ENCODE assay signal across 18 cellular contexts in genomic region chr2:232269867-232270266, GRCh38.
DNase-seq lines count a peak whose midpoint lies in the region; ATAC-seq, FAIRE-seq and TF ChIP-seq lines count a peak whose summit lies in the region.
"Had no signal": no experiment of that assay in that cellular context is flagged by ENCODE, and none has a peak within 500 bp of the region (broad histone marks: within the 10 kb centered on the region; RNA-seq: fewer than 3 reads in every experiment).

No MANE protein-coding gene starts in this region.

- TF ChIP-seq POLR2A in H1 (IDR thresholded peaks at IDR 0.05; ENCODE audit: control extremely low read depth in 1 of 2, low read depth in 2 of 2, low read length in 2 of 2) (no peak), sigmoid colon (IDR thresholded peaks at IDR 0.05) (no peak)

- H3K56ac ChIP-seq in H1 (replicated peaks; ENCODE audit: insufficient read length, low read depth, low read length), result no peak overlapping the region

- H3K14ac ChIP-seq in H1 (ENCODE audit: insufficient read length), result no peak overlapping the region
- H3K14ac ChIP-seq in neuronal stem cell (ENCODE audit: low read length), result no peak overlapping the region

- H2BK5ac ChIP-seq in H1 (ENCODE audit: low read depth, low read length) (no peak overlapping the region), neuronal stem cell (ENCODE audit: low read length) (no peak overlapping the region)

- H3K4me2 ChIP-seq in H1 (ENCODE audit: insufficient read depth in 1 of 2, low read depth in 2 of 2, low read length in 2 of 2), result no peak overlapping the region
- no peak overlapping the region for H3K4me2 ChIP-seq in neuronal stem cell (ENCODE audit: insufficient read depth, low read length, poor library complexity, severe bottlenecking)
- H3K4me2 ChIP-seq: BLaER1 had no signal

- H3K27ac Mint-ChIP-seq in stimulated activated naive CD8-positive, alpha-beta T cell treated with anti-CD3 and anti-CD28 coated beads, Interleukin-15, Interleukin-2, amounts not matched to agents 100 ng/mL and 50 ng/mL, for 24 hours, result peak overlapping the region; percentile 27
- H3K27ac Mint-ChIP-seq in stimulated activated naive CD8-positive, alpha-beta T cell treated with anti-CD3 and anti-CD28 coated beads, Interleukin-15, amount 100 ng/mL, for 72 hours, result no peak overlapping the region
- no peak overlapping the region for H3K27ac Mint-ChIP-seq in stimulated activated naive B cell treated with anti-CD40 and anti-IgM and Interleukin-4, amounts not matched to agents 10 μg/mL and 1 μg/mL and 100 μg/mL, for 72 hours
- H3K27ac Mint-ChIP-seq: CD4-positive, alpha-beta memory T cell; HFFc6 had no signal

- no peak overlapping the region for H2BK20ac ChIP-seq in H1 (ENCODE audit: low read length)

- H3K4me3 ChIP-seq in H1 (ENCODE audit: extremely low read depth in 1 of 4, insufficient read depth in 2 of 4, low read depth in 3 of 4, low read length in 4 of 4) (no peak overlapping the region), sigmoid colon (no peak overlapping the region), neuronal stem cell (ENCODE audit: low read length in 2 of 2) (no peak overlapping the region)
- H3K4me3 ChIP-seq: BLaER1 had no signal

- H2AK5ac ChIP-seq in H1 (ENCODE audit: low read depth, low read length) (no peak overlapping the region), neuronal stem cell (ENCODE audit: low read depth, low read length) (no peak overlapping the region)

- no peak for TF ChIP-seq CTCF in H1 (IDR thresholded peaks at IDR 0.05; ENCODE audit: control extremely low read depth in 1 of 3, insufficient read depth in 1 of 3, low read depth in 1 of 3, low read length in 3 of 3)
- TF ChIP-seq CTCF in sigmoid colon (IDR thresholded peaks at IDR 0.05), result no peak

- FAIRE-seq in H1 (lab: Jason Lieb, UNC), result peak; percentile 58
- FAIRE-seq: H54, HepG2 had no signal

- H3K79me1 ChIP-seq in H1 (ENCODE audit: low read depth, low read length) (no peaks in the 10 kb centered on the region), neuronal stem cell (ENCODE audit: low read depth, low read length) (no peaks in the 10 kb centered on the region)

- 85% methylated on average over 7 of the region's 7 CpGs; no CpG with 5 or more reads in 1 of the 2 experiments for WGBS in H1 (ENCODE audit: extremely low coverage in 1 of 2, insufficient coverage in 1 of 2, insufficient read length in 1 of 2, insufficient replicate concordance in 2 of 2, low coverage in 1 of 2, low lambda C conversion rate in 2 of 2, missing lambda C conversion rate in 1 of 2), 2 experiments
- WGBS in sigmoid colon, 2 donors, result 96% methylated on average over 7 of the region's 7 CpGs
- WGBS in neuronal stem cell (ENCODE audit: extremely low coverage in 2 of 2, insufficient read length in 2 of 2, insufficient replicate concordance in 1 of 2), 2 donors, result no CpG with 5 or more reads among the region's 7 CpGs

- H3K36me3 ChIP-seq in H1 (ENCODE audit: control insufficient read depth in 2 of 4, insufficient read depth in 4 of 4, low read length in 3 of 4) (no peaks in the 10 kb centered on the region), sigmoid colon (peaks cover 0 to 27% (median 2%) of the 10 kb centered on the region in 4 donors), neuronal stem cell (replicated peaks in 1 of 2; ENCODE audit: control insufficient read depth in 2 of 2, insufficient read depth in 2 of 2, low read length in 2 of 2) (no peaks in the 10 kb centered on the region)

- H3K9me3 Mint-ChIP-seq in stimulated activated naive CD8-positive, alpha-beta T cell treated with anti-CD3 and anti-CD28 coated beads, Interleukin-15, Interleukin-2, amounts not matched to agents 100 ng/mL and 50 ng/mL, for 24 hours, result no peaks in the 10 kb centered on the region
- H3K9me3 Mint-ChIP-seq in stimulated activated naive CD8-positive, alpha-beta T cell treated with anti-CD3 and anti-CD28 coated beads, Interleukin-15, amount 100 ng/mL, for 72 hours, result no peaks in the 10 kb centered on the region
- H3K9me3 Mint-ChIP-seq in stimulated activated naive B cell treated with anti-CD40 and anti-IgM and Interleukin-4, amounts not matched to agents 10 μg/mL and 1 μg/mL and 100 μg/mL, for 72 hours, result no peaks in the 10 kb centered on the region
- H3K9me3 Mint-ChIP-seq: CD14-positive monocyte; CD4-positive, alpha-beta memory T cell; HFFc6; IgD-negative memory B cell had no signal

- no peaks in the 10 kb centered on the region for H3K4me1 Mint-ChIP-seq in stimulated activated naive CD8-positive, alpha-beta T cell treated with anti-CD3 and anti-CD28 coated beads, Interleukin-15, Interleukin-2, amounts not matched to agents 100 ng/mL and 50 ng/mL, for 24 hours (ENCODE audit: low read depth)
- no peaks in the 10 kb centered on the region for H3K4me1 Mint-ChIP-seq in stimulated activated naive CD8-positive, alpha-beta T cell treated with anti-CD3 and anti-CD28 coated beads, Interleukin-15, amount 100 ng/mL, for 72 hours
- no peaks in the 10 kb centered on the region for H3K4me1 Mint-ChIP-seq in stimulated activated naive B cell treated with anti-CD40 and anti-IgM and Interleukin-4, amounts not matched to agents 10 μg/mL and 1 μg/mL and 100 μg/mL, for 72 hours
- H3K4me1 Mint-ChIP-seq: CD14-positive monocyte; CD4-positive, alpha-beta memory T cell; IgD-negative memory B cell had no signal

- ATAC-seq in stimulated activated naive CD8-positive, alpha-beta T cell treated with anti-CD3 and anti-CD28 coated beads, Interleukin-15, amount 100 ng/mL, for 72 hours, result no peak
- no peak for ATAC-seq in stimulated activated naive B cell treated with anti-CD40 and anti-IgM and Interleukin-4, amounts not matched to agents 10 μg/mL and 1 μg/mL and 100 μg/mL, for 72 hours (replicated peaks)
- no peak for ATAC-seq in GM21786 (IDR thresholded peaks at IDR 0.05; ENCODE audit: unreplicated experiment)
- ATAC-seq: HCT116, HepG2 had no signal

- TF ChIP-seq EP300 in H1 (IDR thresholded peaks at IDR 0.05; ENCODE audit: borderline replicate concordance in 1 of 2, low read depth in 2 of 2, low read length in 2 of 2) (no peak), sigmoid colon (IDR thresholded peaks at IDR 0.05) (no peak)

- no peak overlapping the region for H3K4ac ChIP-seq in H1 (replicated peaks; ENCODE audit: insufficient read length, low read depth, low read length)
- H3K4ac ChIP-seq in neuronal stem cell (ENCODE audit: low read length), result no peak overlapping the region

- no peak overlapping the region for H2AFZ ChIP-seq in H1 (ENCODE audit: low read length)
- H2AFZ ChIP-seq in neuronal stem cell (ENCODE audit: low read length), result no peak overlapping the region

- H3K18ac ChIP-seq in H1 (ENCODE audit: extremely low read depth, low read length) (no peak overlapping the region), neuronal stem cell (ENCODE audit: low read length) (no peak overlapping the region)

- H3K9me3 ChIP-seq in H1 (ENCODE audit: insufficient read depth in 2 of 2, low read depth in 1 of 2, low read length in 1 of 2), result no peaks in the 10 kb centered on the region
- no peaks in the 10 kb centered on the region for H3K9me3 ChIP-seq in sigmoid colon
- H3K9me3 ChIP-seq in neuronal stem cell (replicated peaks in 1 of 2; ENCODE audit: control insufficient read depth in 2 of 2, insufficient read depth in 1 of 2, low read depth in 1 of 2, low read length in 2 of 2), result no peaks in the 10 kb centered on the region
- H3K9me3 ChIP-seq: BLaER1 had no signal

- no peak overlapping the region for H4K8ac ChIP-seq in H1 (ENCODE audit: extremely low read depth, insufficient read depth, low read length)
- no peak overlapping the region for H4K8ac ChIP-seq in neuronal stem cell (ENCODE audit: low read depth, low read length)

- TF ChIP-seq RAD21 in H1 (IDR thresholded peaks at IDR 0.05 in 1 of 2, conservative IDR thresholded peaks at IDR 0.05 in 1 of 2; ENCODE audit: low read depth in 2 of 2, low read length in 2 of 2), result no peak

- H2BK12ac ChIP-seq in H1 (ENCODE audit: low read depth, low read length) (no peak overlapping the region), neuronal stem cell (ENCODE audit: low read length) (no peak overlapping the region)

- H4K5ac ChIP-seq in H1 (ENCODE audit: insufficient read length, low read depth, low read length), result no peak overlapping the region

- H3K4me3 Mint-ChIP-seq in stimulated activated naive CD8-positive, alpha-beta T cell treated with anti-CD3 and anti-CD28 coated beads, Interleukin-15, Interleukin-2, amounts not matched to agents 100 ng/mL and 50 ng/mL, for 24 hours, result no peak overlapping the region
- no peak overlapping the region for H3K4me3 Mint-ChIP-seq in stimulated activated naive CD8-positive, alpha-beta T cell treated with anti-CD3 and anti-CD28 coated beads, Interleukin-15, amount 100 ng/mL, for 72 hours
- H3K4me3 Mint-ChIP-seq in stimulated activated naive B cell treated with anti-CD40 and anti-IgM and Interleukin-4, amounts not matched to agents 10 μg/mL and 1 μg/mL and 100 μg/mL, for 72 hours, result no peak overlapping the region
- H3K4me3 Mint-ChIP-seq: CD14-positive monocyte; CD4-positive, alpha-beta memory T cell; HFFc6; IgD-negative memory B cell had no signal

- H4K20me1 ChIP-seq in H1 (replicated peaks in 1 of 2; ENCODE audit: control insufficient read depth in 1 of 2, insufficient read depth in 2 of 2, low read length in 2 of 2), result no peaks in the 10 kb centered on the region
- H4K20me1 ChIP-seq: BLaER1 had no signal

- peaks cover 10% of the 10 kb centered on the region for H3K36me3 Mint-ChIP-seq in stimulated activated naive CD8-positive, alpha-beta T cell treated with anti-CD3 and anti-CD28 coated beads, Interleukin-15, Interleukin-2, amounts not matched to agents 100 ng/mL and 50 ng/mL, for 24 hours (ENCODE audit: low read depth)
- peaks cover 13 to 40% of the 10 kb centered on the region in 2 donors for H3K36me3 Mint-ChIP-seq in stimulated activated naive B cell treated with anti-CD40 and anti-IgM and Interleukin-4, amounts not matched to agents 10 μg/mL and 1 μg/mL and 100 μg/mL, for 72 hours

- DNase-seq in stimulated activated naive CD8-positive, alpha-beta T cell treated with anti-CD3 and anti-CD28 coated beads, Interleukin-15, amount 100 ng/mL, for 72 hours, result no peak
- DNase-seq in H1 (ENCODE audit: low read depth in 1 of 2, low spot score in 2 of 2) (no peak), sigmoid colon (peak; percentile 20), neuronal stem cell (ENCODE audit: low spot score) (no peak)
- no peak for DNase-seq in stimulated activated naive B cell treated with anti-CD40 and anti-IgM and Interleukin-4, amounts not matched to agents 10 μg/mL and 1 μg/mL and 100 μg/mL, for 72 hours
- DNase-seq: 8988T; CD4-positive, alpha-beta memory T cell; DMS79 treated with DMSO at 0.1 percent for 48 hours; GF-D8; HFFc6 had no signal

- no peak overlapping the region for H3K23ac ChIP-seq in H1 (ENCODE audit: insufficient read length)
- H3K23ac ChIP-seq in neuronal stem cell (ENCODE audit: low read depth, low read length, poor library complexity), result no peak overlapping the region

- H3K27me3 ChIP-seq in H1 (replicated peaks in 1 of 4; ENCODE audit: control insufficient read depth in 3 of 4, extremely low read depth in 1 of 4, insufficient read depth in 3 of 4, low read length in 3 of 4), result no peaks in the 10 kb centered on the region
- H3K27me3 ChIP-seq in sigmoid colon, result no peaks in the 10 kb centered on the region
- no peaks in the 10 kb centered on the region for H3K27me3 ChIP-seq in neuronal stem cell (ENCODE audit: control insufficient read depth in 3 of 3, insufficient read depth in 3 of 3, low read depth in 1 of 3, low read length in 3 of 3)
- H3K27me3 ChIP-seq: BLaER1 had no signal

- H3K23me2 ChIP-seq in H1 (ENCODE audit: low read depth, low read length), result no peaks in the 10 kb centered on the region

- H3K27ac ChIP-seq in H1 (ENCODE audit: low read depth, low read length), result no peak overlapping the region
- no peak overlapping the region for H3K27ac ChIP-seq in sigmoid colon
- no peak overlapping the region for H3K27ac ChIP-seq in neuronal stem cell (replicated peaks; ENCODE audit: low read length)
- H3K27ac ChIP-seq: BLaER1 had no signal

- H3K79me2 ChIP-seq in H1 (ENCODE audit: control insufficient read depth in 1 of 2, insufficient read depth in 2 of 2, low read length in 2 of 2), result no peaks in the 10 kb centered on the region

- POLR2A ChIA-PET in H1 (lab: Charles Lee; ENCODE audit: partially characterized antibody), result no interaction called here

- H3K27me3 Mint-ChIP-seq in stimulated activated naive CD8-positive, alpha-beta T cell treated with anti-CD3 and anti-CD28 coated beads, Interleukin-15, Interleukin-2, amounts not matched to agents 100 ng/mL and 50 ng/mL, for 24 hours, result no peaks in the 10 kb centered on the region
- no peaks in the 10 kb centered on the region for H3K27me3 Mint-ChIP-seq in stimulated activated naive CD8-positive, alpha-beta T cell treated with anti-CD3 and anti-CD28 coated beads, Interleukin-15, amount 100 ng/mL, for 72 hours
- no peaks in the 10 kb centered on the region for H3K27me3 Mint-ChIP-seq in stimulated activated naive B cell treated with anti-CD40 and anti-IgM and Interleukin-4, amounts not matched to agents 10 μg/mL and 1 μg/mL and 100 μg/mL, for 72 hours
- H3K27me3 Mint-ChIP-seq: CD4-positive, alpha-beta memory T cell; IgD-negative memory B cell had no signal

- no peak overlapping the region for H2BK15ac ChIP-seq in H1 (ENCODE audit: low read length)
- no peak overlapping the region for H2BK15ac ChIP-seq in neuronal stem cell (ENCODE audit: low read length)

- H2BK120ac ChIP-seq in H1 (replicated peaks; ENCODE audit: low read depth, low read length) (no peak overlapping the region), neuronal stem cell (ENCODE audit: low read depth, low read length) (no peak overlapping the region)

- CTCF ChIA-PET in H1 (lab: Charles Lee; ENCODE audit: partially characterized antibody), result interaction anchor here (0.8 to 2.2 kb wide), 8 partner anchors 15 to 369 kb away, joined by 3 to 12 read pairs (median 5); no protein-coding TSS in a partner anchor

- H4K91ac ChIP-seq in H1 (replicated peaks; ENCODE audit: insufficient read length, low read length), result no peak overlapping the region
- H4K91ac ChIP-seq in neuronal stem cell (ENCODE audit: low read depth, low read length, poor library complexity), result no peak overlapping the region

- H3K9ac ChIP-seq in H1 (replicated peaks in 1 of 4; ENCODE audit: extremely low read depth in 1 of 4, low read depth in 3 of 4, low read length in 3 of 4), result no peak overlapping the region
- H3K9ac ChIP-seq in neuronal stem cell (ENCODE audit: low read depth, low read length, poor library complexity), result no peak overlapping the region
- H3K9ac ChIP-seq: BLaER1 had no signal

- intact Hi-C loops in sigmoid colon (cut with DNase I), result no loop called here

- H3K4me1 ChIP-seq in H1 (replicated peaks in 1 of 4; ENCODE audit: control insufficient read depth in 3 of 4, insufficient read depth in 4 of 4, low read length in 3 of 4), result peaks cover 0 to 6% (median 0%) of the 10 kb centered on the region in 4 experiments; a peak in 2 of 7 replicates
- H3K4me1 ChIP-seq in sigmoid colon, result no peaks in the 10 kb centered on the region
- H3K4me1 ChIP-seq in neuronal stem cell (ENCODE audit: control insufficient read depth in 2 of 2, insufficient read depth in 1 of 2, low read depth in 1 of 2, low read length in 2 of 2), result peaks cover 8 to 14% of the 10 kb centered on the region in 2 donors
- H3K4me1 ChIP-seq: BLaER1 had no signal
